In the genomic region with DNA sequence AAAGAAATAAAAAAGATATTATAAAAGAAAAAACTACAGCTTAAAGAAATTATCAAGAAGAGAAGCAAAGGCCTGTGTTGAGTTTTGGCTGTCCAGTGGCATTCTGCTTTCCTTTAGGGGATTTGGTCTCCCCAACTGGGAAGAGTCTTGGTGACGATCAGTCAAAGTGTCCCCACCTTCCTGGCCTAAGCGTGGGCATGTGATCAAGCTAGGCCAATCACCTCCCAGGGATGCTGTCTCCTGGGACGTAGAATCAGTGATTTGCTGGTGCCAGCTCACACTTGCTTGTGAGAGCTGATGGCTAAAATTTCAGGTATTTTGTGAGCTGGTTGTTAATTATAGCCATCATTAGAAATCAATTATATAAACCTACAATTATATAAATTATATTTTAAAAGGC, we compare ENCODE assay signal across 21 cellular contexts.
"Had no signal": no experiment of that assay in that cellular context is flagged by ENCODE, and none has a peak within 500 bp of the region (broad histone marks: within the 10 kb centered on the region; RNA-seq: fewer than 3 reads in every experiment).

No MANE protein-coding gene starts in this region.

- H3K9me3 ChIP-seq: heart right ventricle, mucosa of descending colon, neutrophil, stomach, thoracic aorta had no signal

- H3K4me1 ChIP-seq: stomach had no signal

- H3K4me3 ChIP-seq: dorsolateral prefrontal cortex, heart right ventricle, mucosa of descending colon, stomach, thoracic aorta had no signal

- ATAC-seq: esophagus mucosa, heart right ventricle, left lobe of liver, mucosa of descending colon, sciatic nerve had no signal

- DNase-seq: cortex of kidney; dorsolateral prefrontal cortex; effector CD8-positive, alpha-beta T cell; heart right ventricle; hypothalamus; islet precursor cell; mammary epithelial cell; mucosa of descending colon; naive thymus-derived CD8-positive, alpha-beta T cell; stimulated activated CD4-positive, alpha-beta T cell treated with anti-CD3 and anti-CD28 coated beads, Interleukin-2, amount 100 ng/mL, for 24 hours; stimulated activated naive CD4-positive, alpha-beta T cell; stomach; substantia nigra; trophoblast cell had no signal

- H3K27ac ChIP-seq: heart right ventricle, neutrophil, stomach, thoracic aorta had no signal

- H3K27me3 Mint-ChIP-seq: naive thymus-derived CD8-positive, alpha-beta T cell had no signal

- H3K36me3 ChIP-seq: heart right ventricle, neutrophil, stomach, thoracic aorta had no signal

- H3K27me3 ChIP-seq: dorsolateral prefrontal cortex, heart right ventricle, neutrophil, stomach had no signal

- FAIRE-seq: endometrium, frontal cortex had no signal

- H3K9me3 Mint-ChIP-seq: naive thymus-derived CD8-positive, alpha-beta T cell had no signal

- H3K36me3 Mint-ChIP-seq: naive thymus-derived CD8-positive, alpha-beta T cell had no signal
